In genomic region chr17:67902531-67903231, GRCh38 we compare ENCODE assay signal across 21 cellular contexts.
DNase-seq lines count a peak whose midpoint lies in the region; ATAC-seq, FAIRE-seq and TF ChIP-seq lines count a peak whose summit lies in the region.
"Had no signal": no experiment of that assay in that cellular context is flagged by ENCODE, and none has a peak within 500 bp of the region (broad histone marks: within the 10 kb centered on the region; RNA-seq: fewer than 3 reads in every experiment).

No MANE protein-coding gene starts in this region.

- in situ Hi-C loops in K562 (cut with MboI) (no loop called here), GM13976 (cut with MboI; ENCODE audit: low sequenced_read_pairs, unreplicated experiment) (no loop called here)

- H3K9ac ChIP-seq in K562 (ENCODE audit: insufficient read depth in 1 of 2, low read depth in 2 of 2, low read length in 2 of 2), result no peak overlapping the region; a peak in 1 of 4 replicates

- H3K4me3 Mint-ChIP-seq in CD8-positive, alpha-beta memory T cell, result peak overlapping the region in 1 of 7 donors; percentile 45
- H3K4me3 Mint-ChIP-seq: stimulated activated naive CD8-positive, alpha-beta T cell treated with anti-CD3 and anti-CD28 coated beads, Interleukin-15, amount 100 ng/mL, for 72 hours had no signal

- TF ChIP-seq RAD21 in K562 (CRISPR knock-in tag; conservative IDR thresholded peaks at IDR 0.05 in 1 of 2, IDR thresholded peaks at IDR 0.05 in 1 of 2), result no peak

- H3K27ac Mint-ChIP-seq in CD8-positive, alpha-beta memory T cell, result peak overlapping the region in 6 of 8 donors; percentile 27 to 92 (median 60)
- H3K27ac Mint-ChIP-seq: stimulated activated naive CD8-positive, alpha-beta T cell treated with anti-CD3 and anti-CD28 coated beads, Interleukin-15, amount 100 ng/mL, for 72 hours had no signal

- peaks cover 19% of the 10 kb centered on the region for H3K36me3 ChIP-seq in CD8-positive, alpha-beta memory T cell (ENCODE audit: insufficient read depth, low read length)
- H3K36me3 ChIP-seq in K562 (ENCODE audit: control insufficient read depth, insufficient read depth, low read length), result peaks cover 53% of the 10 kb centered on the region; the same call in 2 of the 3 replicates

- H3K4me1 ChIP-seq in CD8-positive, alpha-beta memory T cell (ENCODE audit: insufficient read depth, low read length), result no peaks in the 10 kb centered on the region
- H3K4me1 ChIP-seq in K562 (replicated peaks in 1 of 2; ENCODE audit: control insufficient read depth in 2 of 2, insufficient read depth in 2 of 2, low read length in 2 of 2), result no peaks in the 10 kb centered on the region
- H3K4me1 ChIP-seq: sigmoid colon, SJCRH30 had no signal

- TF ChIP-seq EP300 in K562 (IDR thresholded peaks at IDR 0.05; ENCODE audit: low read length), result no peak

- no peak for FAIRE-seq in K562 (lab: Jason Lieb, UNC)
- FAIRE-seq: kidney, urothelium cell line had no signal

- no peak overlapping the region for H3K27ac ChIP-seq in CD8-positive, alpha-beta memory T cell (ENCODE audit: low read depth, low read length)
- H3K27ac ChIP-seq in K562 (ENCODE audit: extremely low read depth, low read depth, low read length), result no peak overlapping the region
- H3K27ac ChIP-seq: hepatocyte, PC-9, sigmoid colon, SJCRH30 had no signal

- peaks cover 3 to 82% (median 12%) of the 10 kb centered on the region in 3 donors for H3K36me3 Mint-ChIP-seq in CD8-positive, alpha-beta memory T cell

- no peaks in the 10 kb centered on the region for H3K27me3 Mint-ChIP-seq in CD8-positive, alpha-beta memory T cell
- H3K27me3 Mint-ChIP-seq: stimulated activated naive CD8-positive, alpha-beta T cell treated with anti-CD3 and anti-CD28 coated beads, Interleukin-15, amount 100 ng/mL, for 72 hours had no signal

- H3K9me3 ChIP-seq in CD8-positive, alpha-beta memory T cell (ENCODE audit: low read length), result no peaks in the 10 kb centered on the region
- no peaks in the 10 kb centered on the region for H3K9me3 ChIP-seq in K562 (replicated peaks; ENCODE audit: control insufficient read depth, insufficient read depth, low read depth, low read length)
- H3K9me3 ChIP-seq: sigmoid colon, SJCRH30 had no signal

- BruUV-seq in K562 (replicated peaks; lab: Mats Ljungman, UMichigan), result no TSS peak

- H4K20me1 ChIP-seq in K562 (replicated peaks; ENCODE audit: control insufficient read depth, insufficient read depth, low read length), result no peaks in the 10 kb centered on the region

- H3K9me1 ChIP-seq in K562 (ENCODE audit: control insufficient read depth, insufficient read depth, low read length), result no peaks in the 10 kb centered on the region

- TF ChIP-seq CTCF in K562 (IDR thresholded peaks at IDR 0.05 in 2 of 3, conservative IDR thresholded peaks at IDR 0.05 in 1 of 3; ENCODE audit: insufficient read depth in 2 of 3, low read depth in 1 of 3, low read length in 3 of 3) (no peak), GM13976 (IDR thresholded peaks at IDR 0.05; ENCODE audit: borderline replicate concordance, control extremely low read depth, extremely low read depth, insufficient read depth, missing control alignments) (no peak)

- no peaks in the 10 kb centered on the region for H3K27me3 ChIP-seq in CD8-positive, alpha-beta memory T cell (ENCODE audit: insufficient read depth, low read length, poor library complexity, severe bottlenecking)
- no peaks in the 10 kb centered on the region for H3K27me3 ChIP-seq in K562 (ENCODE audit: control insufficient read depth in 2 of 2, insufficient read depth in 2 of 2, low read length in 2 of 2)
- H3K27me3 ChIP-seq: hepatocyte, sigmoid colon, SJCRH30 had no signal

- TF ChIP-seq POLR2A in K562 (conservative IDR thresholded peaks at IDR 0.05), result no peak

- H3K79me2 ChIP-seq in K562 (ENCODE audit: control insufficient read depth, insufficient read depth, low read length), result no peaks in the 10 kb centered on the region
- H3K79me2 ChIP-seq: hepatocyte had no signal

- ATAC-seq in K562 (peak; percentile 27; the same call in 2 of the 3 replicates), GM18868 (IDR thresholded peaks at IDR 0.05; ENCODE audit: unreplicated experiment) (no peak), HG03095 (IDR thresholded peaks at IDR 0.05; ENCODE audit: unreplicated experiment) (no peak), GM18511 (IDR thresholded peaks at IDR 0.05; ENCODE audit: unreplicated experiment) (no peak)
- ATAC-seq: stimulated activated naive CD8-positive, alpha-beta T cell treated with anti-CD3 and anti-CD28 coated beads, Interleukin-15, amount 100 ng/mL, for 72 hours had no signal

- 68% methylated on average over 12 of the region's 12 CpGs for WGBS in K562 (ENCODE audit: insufficient coverage, low coverage, missing lambda C conversion rate)

- no peak overlapping the region for H3K4me2 ChIP-seq in K562 (ENCODE audit: insufficient read depth, low read length)
- H3K4me2 ChIP-seq: hepatocyte, PC-9 had no signal

- no peak overlapping the region for H2AFZ ChIP-seq in K562 (ENCODE audit: low read depth, low read length)
- H2AFZ ChIP-seq: hepatocyte, PC-9 had no signal

- peaks cover 2 to 14% (median 3%) of the 10 kb centered on the region in 3 donors for H3K4me1 Mint-ChIP-seq in CD8-positive, alpha-beta memory T cell
- H3K4me1 Mint-ChIP-seq: stimulated activated naive CD8-positive, alpha-beta T cell treated with anti-CD3 and anti-CD28 coated beads, Interleukin-15, amount 100 ng/mL, for 72 hours had no signal

- CTCF ChIA-PET in CD8-positive, alpha-beta memory T cell (lab: Charles Lee), result no interaction called here
- CTCF ChIA-PET in K562 (lab: Yijun Ruan, JAX; ENCODE audit: low intra/inter-chr PET ratio), result no interaction called here

- POLR2A ChIA-PET in CD8-positive, alpha-beta memory T cell (lab: Charles Lee), result no interaction called here
- POLR2A ChIA-PET in K562 (lab: Yijun Ruan, JAX), result interaction anchor here (0.7 to 1.0 kb wide), 2 partner anchors 24 to 630 kb away, joined by 3 to 5 read pairs; no protein-coding TSS in a partner anchor

- H3K4me3 ChIP-seq in CD8-positive, alpha-beta memory T cell (ENCODE audit: low read length), result no peak overlapping the region
- no peak overlapping the region for H3K4me3 ChIP-seq in K562
- H3K4me3 ChIP-seq: hepatocyte, PC-9, sigmoid colon, SJCRH30 had no signal

- DNase-seq in CD8-positive, alpha-beta memory T cell, result no peak
- DNase-seq in K562 (ENCODE audit: extremely low read depth in 1 of 4, low spot score in 3 of 4) (no peak), islet precursor cell (peak; percentile 90), putamen (ENCODE audit: low spot score) (peak; percentile 28), GM13976 (ENCODE audit: low spot score) (no peak)
- DNase-seq: COR-L47; effector memory CD4-positive, alpha-beta T cell; kidney; NCI-H1105 treated with DMSO at 0.1 percent for 48 hours; NCI-H2171; NCI-H774; occipital lobe; PC-9; sigmoid colon; stimulated activated naive CD8-positive, alpha-beta T cell treated with anti-CD3 and anti-CD28 coated beads, Interleukin-15, amount 100 ng/mL, for 72 hours had no signal

- no peaks in the 10 kb centered on the region for H3K9me3 Mint-ChIP-seq in CD8-positive, alpha-beta memory T cell
- H3K9me3 Mint-ChIP-seq: stimulated activated naive CD8-positive, alpha-beta T cell treated with anti-CD3 and anti-CD28 coated beads, Interleukin-15, amount 100 ng/mL, for 72 hours had no signal

- intact Hi-C loops in K562 (cut with micrococcal nuclease), result no loop called here

TF ChIP-seq in K562, 482 proteins besides CTCF, POLR2A, EP300 and RAD21 (continues in another document):
- no peak for TF ChIP-seq PHTF2 (CRISPR knock-in tag; IDR thresholded peaks at IDR 0.05)
- no peak for TF ChIP-seq ZNF592 (IDR thresholded peaks at IDR 0.05)
- TF ChIP-seq ELK3 (CRISPR knock-in tag; IDR thresholded peaks at IDR 0.05), result no peak
- no peak for TF ChIP-seq TSC22D4 (tag; IDR thresholded peaks at IDR 0.05)
- TF ChIP-seq NFE2 (IDR thresholded peaks at IDR 0.05; ENCODE audit: low read depth), result no peak
- TF ChIP-seq SMAD4 (CRISPR knock-in tag; conservative IDR thresholded peaks at IDR 0.05), result no peak

Comparison
In these comparisons a context has a peak if more than half of its experiments do, and no peak if none do; other contexts are left out.
1. DNase-seq: peak in islet precursor cell (single experiment) and putamen (single experiment); none in CD8-positive, alpha-beta memory T cell (0 of 5), K562 (0 of 4) and GM13976 (single experiment).